1 cellular context compared by ENCODE assay signal in genomic region chr10:49001402-49001801, GRCh38.
TF ChIP-seq lines count a peak whose summit lies in the region.

No MANE protein-coding gene starts in this region.

TF ChIP-seq in GM23338, 12 proteins besides CTCF, POLR2A, EP300 and RAD21:
- TF ChIP-seq, protein P1, sequence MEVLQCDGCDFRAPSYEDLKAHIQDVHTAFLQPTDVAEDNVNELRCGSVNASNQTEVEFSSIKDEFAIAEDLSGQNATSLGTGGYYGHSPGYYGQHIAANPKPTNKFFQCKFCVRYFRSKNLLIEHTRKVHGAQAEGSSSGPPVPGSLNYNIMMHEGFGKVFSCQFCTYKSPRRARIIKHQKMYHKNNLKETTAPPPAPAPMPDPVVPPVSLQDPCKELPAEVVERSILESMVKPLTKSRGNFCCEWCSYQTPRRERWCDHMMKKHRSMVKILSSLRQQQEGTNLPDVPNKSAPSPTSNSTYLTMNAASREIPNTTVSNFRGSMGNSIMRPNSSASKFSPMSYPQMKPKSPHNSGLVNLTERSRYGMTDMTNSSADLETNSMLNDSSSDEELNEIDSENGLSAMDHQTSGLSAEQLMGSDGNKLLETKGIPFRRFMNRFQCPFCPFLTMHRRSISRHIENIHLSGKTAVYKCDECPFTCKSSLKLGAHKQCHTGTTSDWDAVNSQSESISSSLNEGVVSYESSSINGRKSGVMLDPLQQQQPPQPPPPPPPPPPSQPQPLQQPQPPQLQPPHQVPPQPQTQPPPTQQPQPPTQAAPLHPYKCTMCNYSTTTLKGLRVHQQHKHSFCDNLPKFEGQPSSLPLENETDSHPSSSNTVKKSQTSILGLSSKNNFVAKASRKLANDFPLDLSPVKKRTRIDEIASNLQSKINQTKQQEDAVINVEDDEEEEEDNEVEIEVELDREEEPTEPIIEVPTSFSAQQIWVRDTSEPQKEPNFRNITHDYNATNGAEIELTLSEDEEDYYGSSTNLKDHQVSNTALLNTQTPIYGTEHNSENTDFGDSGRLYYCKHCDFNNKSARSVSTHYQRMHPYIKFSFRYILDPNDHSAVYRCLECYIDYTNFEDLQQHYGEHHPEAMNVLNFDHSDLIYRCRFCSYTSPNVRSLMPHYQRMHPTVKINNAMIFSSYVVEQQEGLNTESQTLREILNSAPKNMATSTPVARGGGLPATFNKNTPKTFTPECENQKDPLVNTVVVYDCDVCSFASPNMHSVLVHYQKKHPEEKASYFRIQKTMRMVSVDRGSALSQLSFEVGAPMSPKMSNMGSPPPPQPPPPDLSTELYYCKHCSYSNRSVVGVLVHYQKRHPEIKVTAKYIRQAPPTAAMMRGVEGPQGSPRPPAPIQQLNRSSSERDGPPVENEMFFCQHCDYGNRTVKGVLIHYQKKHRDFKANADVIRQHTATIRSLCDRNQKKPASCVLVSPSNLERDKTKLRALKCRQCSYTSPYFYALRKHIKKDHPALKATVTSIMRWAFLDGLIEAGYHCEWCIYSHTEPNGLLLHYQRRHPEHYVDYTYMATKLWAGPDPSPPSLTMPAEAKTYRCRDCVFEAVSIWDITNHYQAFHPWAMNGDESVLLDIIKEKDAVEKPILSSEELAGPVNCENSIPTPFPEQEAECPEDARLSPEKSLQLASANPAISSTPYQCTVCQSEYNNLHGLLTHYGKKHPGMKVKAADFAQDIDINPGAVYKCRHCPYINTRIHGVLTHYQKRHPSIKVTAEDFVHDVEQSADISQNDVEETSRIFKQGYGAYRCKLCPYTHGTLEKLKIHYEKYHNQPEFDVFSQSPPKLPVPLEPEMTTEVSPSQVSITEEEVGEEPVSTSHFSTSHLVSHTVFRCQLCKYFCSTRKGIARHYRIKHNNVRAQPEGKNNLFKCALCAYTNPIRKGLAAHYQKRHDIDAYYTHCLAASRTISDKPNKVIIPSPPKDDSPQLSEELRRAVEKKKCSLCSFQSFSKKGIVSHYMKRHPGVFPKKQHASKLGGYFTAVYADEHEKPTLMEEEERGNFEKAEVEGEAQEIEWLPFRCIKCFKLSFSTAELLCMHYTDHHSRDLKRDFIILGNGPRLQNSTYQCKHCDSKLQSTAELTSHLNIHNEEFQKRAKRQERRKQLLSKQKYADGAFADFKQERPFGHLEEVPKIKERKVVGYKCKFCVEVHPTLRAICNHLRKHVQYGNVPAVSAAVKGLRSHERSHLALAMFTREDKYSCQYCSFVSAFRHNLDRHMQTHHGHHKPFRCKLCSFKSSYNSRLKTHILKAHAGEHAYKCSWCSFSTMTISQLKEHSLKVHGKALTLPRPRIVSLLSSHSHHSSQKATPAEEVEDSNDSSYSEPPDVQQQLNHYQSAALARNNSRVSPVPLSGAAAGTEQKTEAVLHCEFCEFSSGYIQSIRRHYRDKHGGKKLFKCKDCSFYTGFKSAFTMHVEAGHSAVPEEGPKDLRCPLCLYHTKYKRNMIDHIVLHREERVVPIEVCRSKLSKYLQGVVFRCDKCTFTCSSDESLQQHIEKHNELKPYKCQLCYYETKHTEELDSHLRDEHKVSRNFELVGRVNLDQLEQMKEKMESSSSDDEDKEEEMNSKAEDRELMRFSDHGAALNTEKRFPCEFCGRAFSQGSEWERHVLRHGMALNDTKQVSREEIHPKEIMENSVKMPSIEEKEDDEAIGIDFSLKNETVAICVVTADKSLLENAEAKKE (CRISPR knock-in tag; IDR thresholded peaks at IDR 0.05): no peak
- TF ChIP-seq STAT1 (IDR thresholded peaks at IDR 0.05; ENCODE audit: unreplicated experiment): no peak
- TF ChIP-seq, protein P2, sequence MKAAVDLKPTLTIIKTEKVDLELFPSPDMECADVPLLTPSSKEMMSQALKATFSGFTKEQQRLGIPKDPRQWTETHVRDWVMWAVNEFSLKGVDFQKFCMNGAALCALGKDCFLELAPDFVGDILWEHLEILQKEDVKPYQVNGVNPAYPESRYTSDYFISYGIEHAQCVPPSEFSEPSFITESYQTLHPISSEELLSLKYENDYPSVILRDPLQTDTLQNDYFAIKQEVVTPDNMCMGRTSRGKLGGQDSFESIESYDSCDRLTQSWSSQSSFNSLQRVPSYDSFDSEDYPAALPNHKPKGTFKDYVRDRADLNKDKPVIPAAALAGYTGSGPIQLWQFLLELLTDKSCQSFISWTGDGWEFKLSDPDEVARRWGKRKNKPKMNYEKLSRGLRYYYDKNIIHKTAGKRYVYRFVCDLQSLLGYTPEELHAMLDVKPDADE (IDR thresholded peaks at IDR 0.05): no peak
- no peak for TF ChIP-seq POLR2AphosphoS5 (IDR thresholded peaks at IDR 0.05; ENCODE audit: low read depth)
- no peak for TF ChIP-seq ZNF331 (CRISPR knock-in tag; IDR thresholded peaks at IDR 0.05; ENCODE audit: low read depth)
- no peak for TF ChIP-seq EZH2phosphoT487 (IDR thresholded peaks at IDR 0.05; ENCODE audit: unreplicated experiment)
- TF ChIP-seq CREB1 (CRISPR knock-in tag; IDR thresholded peaks at IDR 0.05; ENCODE audit: low read depth): no peak
- no peak for TF ChIP-seq REST (IDR thresholded peaks at IDR 0.05; ENCODE audit: unreplicated experiment)
- no peak for TF ChIP-seq NANOG (IDR thresholded peaks at IDR 0.05; ENCODE audit: borderline replicate concordance)
- no peak for TF ChIP-seq JUNB (IDR thresholded peaks at IDR 0.05; ENCODE audit: unreplicated experiment)
- TF ChIP-seq EZH2 (IDR thresholded peaks at IDR 0.05; ENCODE audit: low read depth, unreplicated experiment): no peak
- TF ChIP-seq ZNF114 (CRISPR knock-in tag; IDR thresholded peaks at IDR 0.05): no peak
